Comparison of ENCODE assay signal across 25 cellular contexts in the genomic region with DNA sequence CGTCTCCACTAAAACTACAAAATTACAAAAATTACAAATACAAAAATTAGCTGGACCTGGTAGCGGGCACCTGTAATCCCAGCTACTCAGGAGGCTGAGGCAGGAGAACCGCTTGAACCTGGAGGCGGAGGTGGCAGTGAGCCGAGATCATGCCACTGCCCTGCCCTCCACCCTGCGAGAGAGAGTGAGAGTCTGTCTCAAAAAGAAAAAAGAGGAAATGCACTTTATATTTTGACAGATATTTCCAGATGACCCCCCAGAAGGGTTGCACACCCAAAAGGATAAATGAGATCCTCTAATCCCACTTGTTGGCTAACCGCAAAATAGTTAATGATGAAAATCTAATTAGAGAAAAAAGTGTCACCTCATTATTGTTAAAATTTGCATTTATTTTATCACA. TPM values are rescaled to one million over a fixed set of nuclear protein-coding genes. Genes with fewer than 3 reads are reported as not detected.
A peak's percentile ranks its signal among the peaks of the same experiment; 100 is the strongest.
DNase-seq lines count a peak whose midpoint lies in the region; ATAC-seq and TF ChIP-seq lines count a peak whose summit lies in the region.
"Had no signal": no experiment of that assay in that cellular context is flagged by ENCODE, and none has a peak within 500 bp of the region (broad histone marks: within the 10 kb centered on the region; RNA-seq: fewer than 3 reads in every experiment).

No MANE protein-coding gene starts in this region.

- H3K4me3 Mint-ChIP-seq in MCF 10A (ENCODE audit: unreplicated experiment), result peak overlapping the region; percentile 93

- H3K4me3 ChIP-seq in breast epithelium (no peak overlapping the region), OCI-LY7 (ENCODE audit: low read depth, low read length, poor library complexity, severe bottlenecking) (no peak overlapping the region), right lobe of liver (no peak overlapping the region), subcutaneous abdominal adipose tissue (ENCODE audit: low read depth in 1 of 5, low read length in 5 of 5) (no peak overlapping the region), transverse colon (no peak overlapping the region)

- H3K36me3 ChIP-seq in breast epithelium (no peaks in the 10 kb centered on the region), OCI-LY7 (ENCODE audit: insufficient read depth, low read length) (no peaks in the 10 kb centered on the region), right lobe of liver (no peaks in the 10 kb centered on the region), subcutaneous abdominal adipose tissue (ENCODE audit: control insufficient read depth in 5 of 5, insufficient read depth in 5 of 5, low read length in 5 of 5) (no peaks in the 10 kb centered on the region), transverse colon (no peaks in the 10 kb centered on the region)

- in situ Hi-C loops in transverse colon (cut with MboI; ENCODE audit: low pct_ligation_motif_present in 1 of 4, low pct_unique_long_range_greater_than_20kb in 1 of 4, low sequenced_read_pairs in 3 of 4), result loop anchor here in 1 of 4 donors (25.0 kb wide), 1 partner anchor 330 kb away; the partner anchor contains the start of gene INIP

- no peak for TF ChIP-seq CTCF in MCF 10A (IDR thresholded peaks at IDR 0.05; ENCODE audit: unreplicated experiment)
- no peak for TF ChIP-seq CTCF in breast epithelium (IDR thresholded peaks at IDR 0.05)
- TF ChIP-seq CTCF in OCI-LY7 (conservative IDR thresholded peaks at IDR 0.05; ENCODE audit: low read length), result no peak
- TF ChIP-seq CTCF in right lobe of liver (IDR thresholded peaks at IDR 0.05), result no peak
- no peak for TF ChIP-seq CTCF in transverse colon (IDR thresholded peaks at IDR 0.05)

- BruUV-seq in MCF 10A (replicated peaks; lab: Mats Ljungman, UMichigan) (no TSS peak), OCI-LY7 (replicated peaks; lab: Mats Ljungman, UMichigan) (no TSS peak)

- DNase-seq in MCF 10A (ENCODE audit: unreplicated experiment) (no peak), breast epithelium (ENCODE audit: low spot score in 2 of 2) (no peak), OCI-LY7 (ENCODE audit: low spot score) (no peak), right lobe of liver (no peak), transverse colon (no peak), RPMI8226 (no peak)
- DNase-seq: activated CD4-positive, CD25-positive, alpha-beta regulatory T cell treated with anti-CD3 and anti-CD28 coated beads, Interleukin-2, amount 50 U/mL, for 72 hours; activated CD8-positive, alpha-beta T cell treated with anti-CD3 and anti-CD28 coated beads for 36 hours; anterior cingulate cortex; DMS53; effector memory CD8-positive, alpha-beta T cell; GM23248; left cardiac atrium; NCI-H2029 treated with DMSO at 0.1 percent for 48 hours; NCI-H2227 treated with DMSO at 0.1 percent for 48 hours; NCI-H526 treated with DMSO at 0.1 percent for 48 hours; nucleus accumbens; stimulated activated naive CD8-positive, alpha-beta T cell treated with anti-CD3 and anti-CD28 coated beads, Interleukin-15, amount 100 ng/mL, for 72 hours; T-helper 1 cell; tibial artery had no signal

- H3K27ac Mint-ChIP-seq in MCF 10A (ENCODE audit: low read depth, unreplicated experiment), result no peak overlapping the region
- H3K27ac Mint-ChIP-seq: activated CD8-positive, alpha-beta T cell treated with anti-CD3 and anti-CD28 coated beads for 36 hours; stimulated activated naive CD8-positive, alpha-beta T cell treated with anti-CD3 and anti-CD28 coated beads, Interleukin-15, amount 100 ng/mL, for 72 hours had no signal

- H3K27ac ChIP-seq in breast epithelium (no peak overlapping the region), OCI-LY7 (ENCODE audit: low read depth, low read length, poor library complexity, severe bottlenecking) (no peak overlapping the region), right lobe of liver (peak overlapping the region in 2 of 3 donors; percentile 13 to 26), subcutaneous abdominal adipose tissue (ENCODE audit: low read depth, low read length) (peak overlapping the region; percentile 99), transverse colon (no peak overlapping the region)
- H3K27ac ChIP-seq: GM23248 had no signal

- no peaks in the 10 kb centered on the region for H4K20me1 ChIP-seq in OCI-LY7 (ENCODE audit: insufficient read depth, low read length)

- ATAC-seq in right lobe of liver, result no peak
- ATAC-seq in HG03139 (IDR thresholded peaks at IDR 0.05; ENCODE audit: unreplicated experiment), result no peak
- ATAC-seq: activated CD8-positive, alpha-beta T cell treated with anti-CD3 and anti-CD28 coated beads for 36 hours; activated naive CD4-positive, alpha-beta T cell treated with anti-CD3 and anti-CD28 coated beads, Interleukin-2, amount 50 U/mL, for 72 hours; effector memory CD8-positive, alpha-beta T cell; left cardiac atrium; stimulated activated naive CD8-positive, alpha-beta T cell treated with anti-CD3 and anti-CD28 coated beads, Interleukin-15, amount 100 ng/mL, for 72 hours had no signal

- peak overlapping the region; percentile 39; the same call in 1 of the 2 replicates for H3K4me2 ChIP-seq in OCI-LY7 (ENCODE audit: low read length)

- H3K79me2 ChIP-seq in OCI-LY7 (ENCODE audit: insufficient read depth, low read depth, low read length), result peaks cover 15% of the 10 kb centered on the region; the same call in 1 of the 2 replicates

- no peaks in the 10 kb centered on the region for H3K27me3 Mint-ChIP-seq in MCF 10A (ENCODE audit: insufficient read depth, unreplicated experiment)
- H3K27me3 Mint-ChIP-seq: activated CD8-positive, alpha-beta T cell treated with anti-CD3 and anti-CD28 coated beads for 36 hours; B cell; effector memory CD8-positive, alpha-beta T cell; memory B cell; stimulated activated naive CD8-positive, alpha-beta T cell treated with anti-CD3 and anti-CD28 coated beads, Interleukin-15, amount 100 ng/mL, for 72 hours had no signal

- H3K9me3 Mint-ChIP-seq in MCF 10A (ENCODE audit: unreplicated experiment), result no peaks in the 10 kb centered on the region
- H3K9me3 Mint-ChIP-seq: activated CD8-positive, alpha-beta T cell treated with anti-CD3 and anti-CD28 coated beads for 36 hours; activated naive CD4-positive, alpha-beta T cell treated with anti-CD3 and anti-CD28 coated beads, Interleukin-2, amount 50 U/mL, for 72 hours; effector memory CD8-positive, alpha-beta T cell; memory B cell; stimulated activated naive CD8-positive, alpha-beta T cell treated with anti-CD3 and anti-CD28 coated beads, Interleukin-15, amount 100 ng/mL, for 72 hours had no signal

- POLR2A ChIA-PET in MCF 10A (lab: Yijun Ruan, JAX) (no interaction called here), OCI-LY7 (lab: Charles Lee) (no interaction called here)

- TF ChIP-seq POLR2A in breast epithelium (IDR thresholded peaks at IDR 0.05) (no peak), right lobe of liver (IDR thresholded peaks at IDR 0.05) (no peak), transverse colon (IDR thresholded peaks at IDR 0.05) (no peak)

- H3K9me2 ChIP-seq in OCI-LY7 (ENCODE audit: insufficient read depth, low read length), result no peaks in the 10 kb centered on the region

- H3K27me3 ChIP-seq in breast epithelium (no peaks in the 10 kb centered on the region), right lobe of liver (no peaks in the 10 kb centered on the region), subcutaneous abdominal adipose tissue (ENCODE audit: control insufficient read depth in 5 of 5, insufficient read depth in 4 of 5, low read length in 5 of 5) (no peaks in the 10 kb centered on the region), transverse colon (no peaks in the 10 kb centered on the region)
- H3K27me3 ChIP-seq: tibial artery had no signal

- H3K4me1 ChIP-seq in breast epithelium (peaks cover 0 to 5% of the 10 kb centered on the region in 2 donors), OCI-LY7 (ENCODE audit: insufficient read depth, low read length, poor library complexity, severe bottlenecking) (peaks cover 48% of the 10 kb centered on the region), right lobe of liver (peaks cover 0 to 56% (median 27%) of the 10 kb centered on the region in 4 donors), subcutaneous abdominal adipose tissue (ENCODE audit: control insufficient read depth in 5 of 5, insufficient read depth in 5 of 5, low read length in 5 of 5) (peaks cover 0 to 63% (median 57%) of the 10 kb centered on the region in 5 donors), transverse colon (peaks cover 4 to 58% (median 35%) of the 10 kb centered on the region in 4 donors)

- CTCF ChIA-PET in MCF 10A (lab: Yijun Ruan, JAX) (no interaction called here), OCI-LY7 (lab: Charles Lee; ENCODE audit: unreplicated experiment) (no interaction called here)

- H3K9me3 ChIP-seq in breast epithelium (no peaks in the 10 kb centered on the region), OCI-LY7 (ENCODE audit: low read length) (no peaks in the 10 kb centered on the region), right lobe of liver (no peaks in the 10 kb centered on the region), subcutaneous abdominal adipose tissue (ENCODE audit: control insufficient read depth in 5 of 5, low read length in 5 of 5) (no peaks in the 10 kb centered on the region), transverse colon (no peaks in the 10 kb centered on the region)
- H3K9me3 ChIP-seq: tibial artery had no signal

- H3K36me3 Mint-ChIP-seq in MCF 10A (ENCODE audit: insufficient read depth, unreplicated experiment), result peaks cover 11% of the 10 kb centered on the region
- H3K36me3 Mint-ChIP-seq: memory B cell had no signal

- no peak overlapping the region for H3K9ac ChIP-seq in subcutaneous abdominal adipose tissue (ENCODE audit: low read length in 5 of 5)
- H3K9ac ChIP-seq: GM23248 had no signal

- 78% methylated on average over 7 of the region's 7 CpGs for WGBS in right lobe of liver (ENCODE audit: insufficient coverage, low coverage, low lambda C conversion rate, missing lambda C conversion rate)
- 96 to 100% methylated on average over 1 to 7 of the region's 7 CpGs for WGBS in transverse colon (ENCODE audit: low coverage in 1 of 2), 2 donors

- no peak overlapping the region for H2AFZ ChIP-seq in OCI-LY7 (ENCODE audit: low read length)
- H2AFZ ChIP-seq: GM23248 had no signal

- intact Hi-C loops in MCF 10A (cut with micrococcal nuclease) (loop anchor here (10.0 kb wide), 1 partner anchor 523 kb away; no protein-coding TSS in a partner anchor), breast epithelium (cut with DNase I; ENCODE audit: low total_unique reads) (no loop called here), OCI-LY7 (cut with micrococcal nuclease; ENCODE audit: unreplicated experiment) (loop anchor here (5.0 kb wide), 1 partner anchor 335 kb away; the partner anchor contains the start of gene INIP), right lobe of liver (cut with DNase I) (no loop called here), transverse colon (cut with DNase I; ENCODE audit: low total_unique reads) (no loop called here)

- TF ChIP-seq EP300 in transverse colon (IDR thresholded peaks at IDR 0.05; ENCODE audit: low read depth), result no peak

- H3K4me1 Mint-ChIP-seq in MCF 10A (ENCODE audit: insufficient read depth, unreplicated experiment), result peaks cover 34% of the 10 kb centered on the region

RNA-seq across cellular contexts. Expression of gene HSDL2, which starts 2.2 kb away (rescaled TPM):
- total RNA-seq in MCF 10A (2022) (20.6 and 26.7 TPM in 2 replicates), breast epithelium (100 to 1,000 TPM in 1 of 3 donors, 10 to 100 TPM in 2; 30.7 to 124 (median 52.8) TPM), OCI-LY7 (2022) (16.6 and 17.1 TPM in 2 replicates), right lobe of liver (10 to 100 TPM; 65.8 to 96.8 (median 79.8) TPM), transverse colon (10 to 100 TPM; 24.9 to 46.4 (median 28.8) TPM)
- total RNA-seq in OCI-LY7 (2014; rRNA removed; shearing (Covaris generic)), result 10.0 and 12.7 TPM in 2 replicates

RNA-seq across cellular contexts. Expression of gene PTBP3, which starts 48.6 kb away (rescaled TPM):
- total RNA-seq in MCF 10A (2022) (79.2 and 83.4 TPM in 2 replicates), breast epithelium (10 to 100 TPM; 30.6 to 80.2 (median 50.5) TPM), OCI-LY7 (2022) (98.2 and 129 TPM in 2 replicates), right lobe of liver (10 to 100 TPM; 16.3 to 29.9 (median 19.3) TPM), transverse colon (10 to 100 TPM; 25.3 to 96.9 (median 54.7) TPM)
- 33.2 and 38.1 TPM in 2 replicates for total RNA-seq in OCI-LY7 (2014; rRNA removed; shearing (Covaris generic))

Comparison
In these comparisons a context has a peak if more than half of its experiments do, and no peak if none do; other contexts are left out.
1. intact Hi-C loops: an anchor here in MCF 10A (10.0 kb wide) and OCI-LY7 (5.0 kb wide); none called in breast epithelium, right lobe of liver and transverse colon.
2. H3K27ac ChIP-seq: peak in right lobe of liver (2 of 3) and subcutaneous abdominal adipose tissue (single experiment); none in breast epithelium (0 of 2), OCI-LY7 (single experiment) and transverse colon (0 of 4).